18 cellular contexts compared by ENCODE assay signal in genomic region chr4:81531410-81531809, GRCh38. TPM values are rescaled to one million over a fixed set of nuclear protein-coding genes. Genes with fewer than 3 reads are reported as not detected.
A peak's percentile ranks its signal among the peaks of the same experiment; 100 is the strongest.
DNase-seq lines count a peak whose midpoint lies in the region; TF ChIP-seq lines count a peak whose summit lies in the region.
"Had no signal": no experiment of that assay in that cellular context is flagged by ENCODE, and none has a peak within 500 bp of the region (broad histone marks: within the 10 kb centered on the region; RNA-seq: fewer than 3 reads in every experiment).

No MANE protein-coding gene starts in this region.

- no peak overlapping the region for H3K9ac ChIP-seq in trophoblast cell (ENCODE audit: low read length)

- H4K8ac ChIP-seq in trophoblast cell (ENCODE audit: low read depth, low read length): no peak overlapping the region

- CTCF ChIA-PET in Caco-2 (lab: Charles Lee): interaction anchor here (0.9 to 1.2 kb wide), 2 partner anchors 60 to 64 kb away, joined by 3 to 4 read pairs; partner anchors contain the start of gene RASGEF1B

- H3K36me3 Mint-ChIP-seq in Caco-2 (ENCODE audit: insufficient read depth, unreplicated experiment): no peaks in the 10 kb centered on the region

- H2AFZ ChIP-seq in trophoblast cell (ENCODE audit: insufficient read depth, low read length, poor library complexity): no peak overlapping the region

- DNase-seq in Caco-2: peak in 1 of 2 experiments; percentile 47
- peak; percentile 7 for DNase-seq in H7
- peak; percentile 18 for DNase-seq in iPS-NIHi7 (ENCODE audit: extremely low spot score)
- peak; percentile 6 to 80 for DNase-seq in trophoblast cell
- no peak for DNase-seq in GM10266 (ENCODE audit: extremely low spot score)
- DNase-seq in G401 (ENCODE audit: low spot score): no peak
- no peak for DNase-seq in HuH-7 (ENCODE audit: low spot score)
- DNase-seq: AML-193; CD4-positive, alpha-beta T cell; DMS53; DND-41; EL; GDM1; HCEC 1CT had no signal

- no peak for TF ChIP-seq CTCF in Caco-2 (IDR thresholded peaks at IDR 0.05; ENCODE audit: insufficient read depth in 1 of 2, low read depth in 1 of 2, low read length in 1 of 2, severe bottlenecking in 1 of 2, unreplicated experiment in 1 of 2)
- no peak for TF ChIP-seq CTCF in GM10266 (IDR thresholded peaks at IDR 0.05; ENCODE audit: control insufficient read depth, insufficient read depth, low read depth, missing control alignments)

- intact Hi-C loops in Caco-2 (cut with micrococcal nuclease; ENCODE audit: unreplicated experiment): loop anchor here (1.0 kb wide), 1 partner anchor 64 kb away; no protein-coding TSS in a partner anchor

- H3K4me3 ChIP-seq in Caco-2 (ENCODE audit: low read depth, low read length): no peak overlapping the region
- H3K4me3 ChIP-seq in H7 (ENCODE audit: insufficient read depth, low read depth, low read length): no peak overlapping the region
- H3K4me3 ChIP-seq in trophoblast cell (ENCODE audit: low read depth, low read length): no peak overlapping the region
- H3K4me3 ChIP-seq: A549 had no signal

- peak overlapping the region; percentile 33 for H3K4me3 Mint-ChIP-seq in Caco-2 (ENCODE audit: unreplicated experiment)
- H3K4me3 Mint-ChIP-seq: CD4-positive, alpha-beta T cell had no signal

- H3K27ac Mint-ChIP-seq in Caco-2 (ENCODE audit: unreplicated experiment): no peak overlapping the region
- H3K27ac Mint-ChIP-seq: CD4-positive, alpha-beta T cell had no signal

- no peak overlapping the region for H3K23ac ChIP-seq in trophoblast cell (ENCODE audit: low read length)

- H3K36me3 ChIP-seq in Caco-2 (ENCODE audit: control insufficient read depth, insufficient read depth, low read length) (no peaks in the 10 kb centered on the region), H7 (replicated peaks; ENCODE audit: control insufficient read depth, insufficient read depth, low read length) (no peaks in the 10 kb centered on the region), trophoblast cell (ENCODE audit: control insufficient read depth in 1 of 2, insufficient read depth in 2 of 2, low read length in 2 of 2) (no peaks in the 10 kb centered on the region)

- H3K4me1 ChIP-seq in Caco-2 (peaks cover 17% of the 10 kb centered on the region; the same call in 1 of the 2 replicates), trophoblast cell (ENCODE audit: control insufficient read depth in 1 of 2, insufficient read depth in 2 of 2, low read length in 2 of 2) (no peaks in the 10 kb centered on the region)
- H3K4me1 ChIP-seq: A549 had no signal

- WGBS in trophoblast cell (ENCODE audit: extremely low coverage, insufficient coverage, insufficient read length): no CpG with 5 or more reads among the region's 2 CpGs

- H4K91ac ChIP-seq in trophoblast cell (ENCODE audit: low read depth, low read length): no peak overlapping the region

- H4K12ac ChIP-seq in trophoblast cell (ENCODE audit: low read depth, low read length): no peak overlapping the region

- POLR2A ChIA-PET in Caco-2 (lab: Charles Lee): no interaction called here

- H3K27ac ChIP-seq in trophoblast cell (ENCODE audit: low read depth, low read length): no peak overlapping the region
- H3K27ac ChIP-seq: 22Rv1, A549, C4-2B had no signal

- H3K9me3 Mint-ChIP-seq in Caco-2 (ENCODE audit: unreplicated experiment): peaks cover 10% of the 10 kb centered on the region

- H2AK5ac ChIP-seq in trophoblast cell (ENCODE audit: low read length): no peak overlapping the region

- H3K27me3 Mint-ChIP-seq in Caco-2 (ENCODE audit: insufficient read depth, unreplicated experiment): no peaks in the 10 kb centered on the region
- H3K27me3 Mint-ChIP-seq: CD4-positive, alpha-beta T cell had no signal

- no peaks in the 10 kb centered on the region for H3K79me1 ChIP-seq in trophoblast cell (ENCODE audit: low read length)

- H3K4me2 ChIP-seq in trophoblast cell (ENCODE audit: low read length): no peak overlapping the region
- H3K4me2 ChIP-seq: A549 had no signal

- H3K14ac ChIP-seq in trophoblast cell (ENCODE audit: low read length): no peak overlapping the region

- peaks cover 6% of the 10 kb centered on the region for H3K4me1 Mint-ChIP-seq in Caco-2 (ENCODE audit: low read depth, unreplicated experiment)

- H3K79me2 ChIP-seq in trophoblast cell (ENCODE audit: control insufficient read depth, insufficient read depth, low read length, poor library complexity): no peaks in the 10 kb centered on the region

- peaks cover 6% of the 10 kb centered on the region for H3K9me3 ChIP-seq in Caco-2
- peaks cover 2% of the 10 kb centered on the region for H3K9me3 ChIP-seq in trophoblast cell (ENCODE audit: insufficient read depth, low read depth, low read length)
- H3K9me3 ChIP-seq: A549 had no signal

- no peak overlapping the region for H3K4ac ChIP-seq in trophoblast cell (ENCODE audit: low read depth, low read length)

- H3K18ac ChIP-seq in trophoblast cell (ENCODE audit: low read length): no peak overlapping the region

- no peak overlapping the region for H2BK12ac ChIP-seq in trophoblast cell (ENCODE audit: low read length)

- H3K27me3 ChIP-seq in Caco-2 (replicated peaks; ENCODE audit: control insufficient read depth, insufficient read depth, low read length): no peaks in the 10 kb centered on the region
- H3K27me3 ChIP-seq in H7 (ENCODE audit: control insufficient read depth, insufficient read depth, low read length): no peaks in the 10 kb centered on the region
- no peaks in the 10 kb centered on the region for H3K27me3 ChIP-seq in trophoblast cell (ENCODE audit: insufficient read depth, low read length)

- in situ Hi-C loops in G401 (cut with HindIII; ENCODE audit: low sequenced_read_pairs): no loop called here

- no TSS peak for BruUV-seq in Caco-2 (replicated peaks; lab: Mats Ljungman, UMichigan)

- no peak overlapping the region for H2BK120ac ChIP-seq in trophoblast cell (ENCODE audit: insufficient read depth, low read length, poor library complexity)

- no peak overlapping the region for H2BK5ac ChIP-seq in trophoblast cell (ENCODE audit: low read depth, low read length, poor library complexity)

RNA-seq across cellular contexts. Expression of gene RASGEF1B, which starts 59.7 kb away (rescaled TPM):
- total RNA-seq in Caco-2 (2022): 24.8 and 32.3 TPM in 2 replicates
- 4.0 and 6.1 TPM in 2 replicates for total RNA-seq in H7 (2014; rRNA removed; shearing (Covaris generic))
- 2.0 and 2.3 TPM in 2 replicates for polyA plus RNA-seq in trophoblast cell (2013)
- not detected in 2 replicates for total RNA-seq in G401 (2014; rRNA removed; shearing (Covaris generic))
- polyA plus RNA-seq: BJ had no signal

Comparison
In these comparisons a context has a peak if more than half of its experiments do, and no peak if none do; other contexts are left out.
1. DNase-seq: peak in H7 (single experiment), iPS-NIHi7 (single experiment) and trophoblast cell (2 of 2); none in GM10266 (single experiment), G401 (single experiment) and HuH-7 (single experiment).